ENCODE assay signal across 13 cellular contexts in the genomic region with DNA sequence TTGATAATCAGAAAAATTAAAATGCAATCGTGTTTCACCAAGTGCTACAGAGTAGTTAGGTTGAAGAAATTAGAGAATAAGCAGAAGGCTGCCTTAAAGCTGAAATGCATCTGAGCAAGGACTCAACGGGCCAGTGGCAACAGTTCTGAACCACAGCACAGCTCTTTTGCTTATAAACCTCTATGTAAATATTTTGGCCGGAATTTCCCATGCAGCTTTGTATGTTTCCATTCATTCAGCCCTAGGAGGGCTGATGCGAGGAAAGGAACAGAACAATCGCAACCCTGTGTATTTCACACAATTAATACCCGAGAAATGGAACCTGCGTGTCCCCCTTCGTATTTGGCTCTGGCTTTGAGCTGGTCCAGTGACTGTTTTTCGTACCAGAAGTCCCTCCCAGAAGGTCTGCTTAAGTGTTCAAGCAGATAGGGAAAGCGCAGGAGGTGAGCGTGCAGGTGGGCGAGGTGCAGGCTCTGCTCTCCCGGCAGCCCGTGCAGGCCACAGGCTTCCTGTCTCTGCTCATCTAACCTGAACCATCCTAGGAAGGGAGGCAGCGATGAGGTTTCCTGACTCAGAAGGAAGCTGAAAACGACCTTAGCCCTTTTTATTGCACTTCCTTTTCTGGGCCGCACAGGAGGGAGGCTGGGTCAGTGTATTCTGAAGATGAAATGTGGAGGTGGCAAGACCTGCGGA.
A peak's percentile ranks its signal among the peaks of the same experiment; 100 is the strongest.
DNase-seq lines count a peak whose midpoint lies in the region; ATAC-seq, FAIRE-seq and TF ChIP-seq lines count a peak whose summit lies in the region.
"Had no signal": no experiment of that assay in that cellular context is flagged by ENCODE, and none has a peak within 500 bp of the region (broad histone marks: within the 10 kb centered on the region; RNA-seq: fewer than 3 reads in every experiment).

No MANE protein-coding gene starts in this region.

- TF ChIP-seq POLR2A in GM12891 (IDR thresholded peaks at IDR 0.05; ENCODE audit: low read depth, low read length) (no peak), NB4 (IDR thresholded peaks at IDR 0.05; ENCODE audit: extremely low read depth, insufficient read length) (no peak), spleen (IDR thresholded peaks at IDR 0.05) (no peak)

- no peak overlapping the region for H3K4me3 ChIP-seq in NB4 (ENCODE audit: low read depth, low read length)
- peak overlapping the region in 1 of 8 donors; percentile 5 for H3K4me3 ChIP-seq in spleen
- H3K4me3 ChIP-seq: ascending aorta, K562, left ventricle myocardium inferior had no signal

- peak; percentile 41 for DNase-seq in GM12891 (ENCODE audit: insufficient read length, low spot score)
- peak; percentile 38 for DNase-seq in NB4 (ENCODE audit: low read depth)
- peak; percentile 18 to 43 for DNase-seq in activated T-cell treated with anti-CD3 and anti-CD28 coated beads, Interleukin-2, amount 50 U/mL, for 72 hours
- peak; percentile 55 for DNase-seq in spleen
- DNase-seq in hippocampal formation (lab: John Stamatoyannopoulos, UW): no peak
- DNase-seq in SHP77 treated with DMSO at 0.1 percent for 48 hours (lab: John Stamatoyannopoulos, UW): no peak
- DNase-seq: COR-L47, left ventricle myocardium inferior, NCI-H748 treated with DMSO at 0.1 percent for 48 hours had no signal

- no peak overlapping the region for H3K27ac Mint-ChIP-seq in activated T-cell treated with anti-CD3 and anti-CD28 coated beads, Interleukin-2, amount 50 U/mL, for 72 hours

- H3K4me3 Mint-ChIP-seq in activated T-cell treated with anti-CD3 and anti-CD28 coated beads, Interleukin-2, amount 50 U/mL, for 72 hours: peak overlapping the region; percentile 10 to 31

- no peak for TF ChIP-seq CTCF in NB4 (IDR thresholded peaks at IDR 0.05; ENCODE audit: low read depth, low read length)
- no peak for TF ChIP-seq CTCF in spleen (IDR thresholded peaks at IDR 0.05 in 8 of 11, conservative IDR thresholded peaks at IDR 0.05 in 3 of 11)

- no peaks in the 10 kb centered on the region for H3K36me3 Mint-ChIP-seq in activated T-cell treated with anti-CD3 and anti-CD28 coated beads, Interleukin-2, amount 50 U/mL, for 72 hours (ENCODE audit: insufficient read depth in 2 of 2)

- no peaks in the 10 kb centered on the region for H3K27me3 Mint-ChIP-seq in activated T-cell treated with anti-CD3 and anti-CD28 coated beads, Interleukin-2, amount 50 U/mL, for 72 hours (ENCODE audit: low read depth)

- intact Hi-C loops in spleen (cut with DNase I; ENCODE audit: low total_unique reads): no loop called here

- WGBS in spleen, 5 donors: 33 to 65% (median 44%) methylated on average over 14 to 18 of the region's 18 CpGs

- ATAC-seq in activated T-cell treated with anti-CD3 and anti-CD28 coated beads, Interleukin-2, amount 50 U/mL, for 72 hours (replicated peaks in 1 of 2): peak; percentile 69 to 78
- no peak for ATAC-seq in GM18858 (IDR thresholded peaks at IDR 0.05; ENCODE audit: unreplicated experiment)
- no peak for ATAC-seq in GM21381 (IDR thresholded peaks at IDR 0.05; ENCODE audit: unreplicated experiment)
- ATAC-seq: K562 had no signal

- peak; percentile 79 for FAIRE-seq in GM12891 (lab: Jason Lieb, UNC)
- FAIRE-seq: K562 had no signal

- peaks cover 0 to 8% (median 6%) of the 10 kb centered on the region in 6 donors for H3K4me1 ChIP-seq in spleen
- H3K4me1 ChIP-seq: ascending aorta, left ventricle myocardium inferior had no signal

- no peak overlapping the region for H3K27ac ChIP-seq in spleen
- H3K27ac ChIP-seq: ascending aorta, left ventricle myocardium inferior had no signal

- H3K9me3 ChIP-seq in spleen: no peaks in the 10 kb centered on the region
- H3K9me3 ChIP-seq: ascending aorta, left ventricle myocardium inferior had no signal

- H3K36me3 ChIP-seq in spleen: no peaks in the 10 kb centered on the region
- H3K36me3 ChIP-seq: ascending aorta, left ventricle myocardium inferior had no signal

- H3K27me3 ChIP-seq in spleen (replicated peaks in 1 of 7): peaks cover 0 to 5% (median 0%) of the 10 kb centered on the region in 7 donors
- H3K27me3 ChIP-seq: ascending aorta had no signal

- H3K4me1 Mint-ChIP-seq in activated T-cell treated with anti-CD3 and anti-CD28 coated beads, Interleukin-2, amount 50 U/mL, for 72 hours (ENCODE audit: low read depth): peaks cover 33% of the 10 kb centered on the region

- no peaks in the 10 kb centered on the region for H3K9me3 Mint-ChIP-seq in activated T-cell treated with anti-CD3 and anti-CD28 coated beads, Interleukin-2, amount 50 U/mL, for 72 hours

TF ChIP-seq in GM12891, 5 proteins besides CTCF, POLR2A, EP300 and RAD21:
- TF ChIP-seq POU2F2 (IDR thresholded peaks at IDR 0.05; ENCODE audit: low read depth, low read length): no peak
- TF ChIP-seq SPI1 (IDR thresholded peaks at IDR 0.05; ENCODE audit: low read depth, low read length): peak; percentile 58

Comparison
In these comparisons a context has a peak if more than half of its experiments do, and no peak if none do; other contexts are left out.
1. DNase-seq: peak in GM12891 (single experiment), NB4 (single experiment), activated T-cell treated with anti-CD3 and anti-CD28 coated beads, Interleukin-2, amount 50 U/mL, for 72 hours (2 of 2) and spleen (single experiment); none in hippocampal formation (0 of 2) and SHP77 treated with DMSO at 0.1 percent for 48 hours (single experiment).
2. ATAC-seq: peak in activated T-cell treated with anti-CD3 and anti-CD28 coated beads, Interleukin-2, amount 50 U/mL, for 72 hours (2 of 2); none in GM18858 (single experiment) and GM21381 (single experiment).